Comparison of ENCODE assay signal across 10 cellular contexts in genomic region chr4:103994059-103994458, GRCh38.
DNase-seq lines count a peak whose midpoint lies in the region; ATAC-seq and TF ChIP-seq lines count a peak whose summit lies in the region.
"Had no signal": no experiment of that assay in that cellular context is flagged by ENCODE, and none has a peak within 500 bp of the region (broad histone marks: within the 10 kb centered on the region; RNA-seq: fewer than 3 reads in every experiment).

No MANE protein-coding gene starts in this region.

- H3K4me3 ChIP-seq in choroid plexus epithelial cell (ENCODE audit: low read depth, low read length), result no peak overlapping the region
- H3K4me3 ChIP-seq: gastrocnemius medialis had no signal

- ATAC-seq in HG02852 (IDR thresholded peaks at IDR 0.05; ENCODE audit: unreplicated experiment), result no peak
- ATAC-seq in HG03045 (IDR thresholded peaks at IDR 0.05; ENCODE audit: unreplicated experiment), result no peak
- no peak for ATAC-seq in omental fat pad (ENCODE audit: low FRiP score)
- ATAC-seq: gastrocnemius medialis; stimulated activated effector memory CD8-positive, alpha-beta T cell treated with anti-CD3 and anti-CD28 coated beads, Interleukin-12 subunit alpha, Interleukin-12 subunit beta, amount 100 ng/mL, for 72 hours had no signal

- DNase-seq in NCI-H82 (lab: John Stamatoyannopoulos, UW) (peak; percentile 26), NCI-H82 treated with DMSO at 0.1 percent for 48 hours (lab: John Stamatoyannopoulos, UW; ENCODE audit: unreplicated experiment) (no peak), NCI-H460 (ENCODE audit: extremely low read depth, low read depth) (peak; percentile 9), choroid plexus epithelial cell (ENCODE audit: low read depth) (peak; percentile 3), renal cortical epithelial cell (ENCODE audit: low read depth) (peak; percentile 16), omental fat pad (ENCODE audit: low spot score) (no peak)
- DNase-seq: gastrocnemius medialis had no signal

- TF ChIP-seq CTCF in choroid plexus epithelial cell (conservative IDR thresholded peaks at IDR 0.05; ENCODE audit: low read depth, low read length), result no peak
- no peak for TF ChIP-seq CTCF in omental fat pad (IDR thresholded peaks at IDR 0.05)

Comparison
In these comparisons a context has a peak if more than half of its experiments do, and no peak if none do; other contexts are left out.
1. DNase-seq: peak in NCI-H82 (single experiment), NCI-H460 (single experiment), choroid plexus epithelial cell (single experiment) and renal cortical epithelial cell (single experiment); none in NCI-H82 treated with DMSO at 0.1 percent for 48 hours (single experiment) and omental fat pad (single experiment).